24 cellular contexts compared by ENCODE assay signal in genomic region chr2:65579506-65580235, GRCh38.
DNase-seq lines count a peak whose midpoint lies in the region; ATAC-seq and TF ChIP-seq lines count a peak whose summit lies in the region.
"Had no signal": no experiment of that assay in that cellular context is flagged by ENCODE, and none has a peak within 500 bp of the region (broad histone marks: within the 10 kb centered on the region; RNA-seq: fewer than 3 reads in every experiment).

No MANE protein-coding gene starts in this region.

- H3K4me3 Mint-ChIP-seq in endodermal cell: peak overlapping the region; percentile 33
- H3K4me3 Mint-ChIP-seq in Caco-2 (ENCODE audit: unreplicated experiment): no peak overlapping the region
- H3K4me3 Mint-ChIP-seq: activated CD4-positive, alpha-beta T cell treated with anti-CD3 and anti-CD28 coated beads for 36 hours; activated naive CD4-positive, alpha-beta T cell treated with anti-CD3 and anti-CD28 coated beads, Interleukin-2, amount 10 ng/mL, durations not matched to agents 7 days and 5 days; activated T-helper 17 cell treated with anti-CD3 and anti-CD28 coated beads, Interleukin-2, amount 50 U/mL, for 72 hours; T-helper 2 cell treated with Interferon-gamma antibody and Interleukin-4, amounts not matched to agents 5 μg/mL and 100 μg/mL, for 36 hours had no signal

- H3K27ac Mint-ChIP-seq in endodermal cell (peak overlapping the region; percentile 91), Caco-2 (ENCODE audit: unreplicated experiment) (no peak overlapping the region)
- H3K27ac Mint-ChIP-seq: activated CD4-positive, alpha-beta T cell treated with anti-CD3 and anti-CD28 coated beads for 36 hours; activated naive CD4-positive, alpha-beta T cell treated with anti-CD3 and anti-CD28 coated beads, Interleukin-2, amount 10 ng/mL, durations not matched to agents 7 days and 5 days; activated T-helper 17 cell treated with anti-CD3 and anti-CD28 coated beads, Interleukin-2, amount 50 U/mL, for 72 hours; T-helper 2 cell treated with Interferon-gamma antibody and Interleukin-4, amounts not matched to agents 5 μg/mL and 100 μg/mL, for 36 hours had no signal

- H2AK5ac ChIP-seq in mesendoderm (ENCODE audit: low read length): no peak overlapping the region

- DNase-seq in right atrium auricular region (ENCODE audit: low spot score) (peak; percentile 23), left cardiac atrium (no peak), endodermal cell (peak; percentile 99), mesendoderm (peak; percentile 99), Caco-2 (no peak), smooth muscle cell (lab: John Stamatoyannopoulos, UW; ENCODE audit: unreplicated experiment) (no peak)
- DNase-seq in effector CD8-positive, alpha-beta T cell (lab: John Stamatoyannopoulos, UW): no peak
- DNase-seq: activated CD4-positive, alpha-beta T cell treated with anti-CD3 and anti-CD28 coated beads for 36 hours; activated naive CD4-positive, alpha-beta T cell treated with anti-CD3 and anti-CD28 coated beads, Interleukin-2, amount 10 ng/mL, durations not matched to agents 7 days and 5 days; brain microvascular endothelial cell; cerebellar nuclear complex; foreskin melanocyte; Kasumi-1; left ventricle myocardium inferior; NCI-H1417 treated with DMSO at 0.1 percent for 48 hours; NCI-H748 treated with DMSO at 0.1 percent for 48 hours; nucleus accumbens; stimulated activated naive CD4-positive, alpha-beta T cell had no signal

- no peak overlapping the region for H3K23ac ChIP-seq in mesendoderm (ENCODE audit: low read length)

- H3K4me1 Mint-ChIP-seq in endodermal cell: peaks cover 30% of the 10 kb centered on the region
- peaks cover 7% of the 10 kb centered on the region for H3K4me1 Mint-ChIP-seq in Caco-2 (ENCODE audit: low read depth, unreplicated experiment)
- H3K4me1 Mint-ChIP-seq: activated CD4-positive, alpha-beta T cell treated with anti-CD3 and anti-CD28 coated beads for 36 hours; activated naive CD4-positive, alpha-beta T cell treated with anti-CD3 and anti-CD28 coated beads, Interleukin-2, amount 10 ng/mL, durations not matched to agents 7 days and 5 days; activated T-helper 17 cell treated with anti-CD3 and anti-CD28 coated beads, Interleukin-2, amount 50 U/mL, for 72 hours had no signal

- H3K36me3 ChIP-seq in right atrium auricular region: no peaks in the 10 kb centered on the region
- H3K36me3 ChIP-seq in endodermal cell (ENCODE audit: control insufficient read depth, insufficient read depth, low read length): no peaks in the 10 kb centered on the region
- no peaks in the 10 kb centered on the region for H3K36me3 ChIP-seq in mesendoderm (ENCODE audit: control insufficient read depth, insufficient read depth, low read length)
- no peaks in the 10 kb centered on the region for H3K36me3 ChIP-seq in Caco-2 (ENCODE audit: control insufficient read depth, insufficient read depth, low read length)
- no peaks in the 10 kb centered on the region for H3K36me3 ChIP-seq in smooth muscle cell (ENCODE audit: low read depth)
- H3K36me3 ChIP-seq: brain microvascular endothelial cell, left ventricle myocardium inferior, suprapubic skin had no signal

- peak overlapping the region; percentile 59 for H2BK5ac ChIP-seq in mesendoderm (ENCODE audit: low read length)

- CTCF ChIA-PET in Caco-2 (lab: Charles Lee): no interaction called here

- BruUV-seq in Caco-2 (replicated peaks; lab: Mats Ljungman, UMichigan): no TSS peak

- H3K4me1 ChIP-seq in right atrium auricular region: no peaks in the 10 kb centered on the region
- H3K4me1 ChIP-seq in endodermal cell (ENCODE audit: control insufficient read depth, insufficient read depth, low read length): peaks cover 12% of the 10 kb centered on the region
- no peaks in the 10 kb centered on the region for H3K4me1 ChIP-seq in mesendoderm (ENCODE audit: control insufficient read depth, low read depth, low read length)
- H3K4me1 ChIP-seq in Caco-2: peaks cover 12% of the 10 kb centered on the region
- H3K4me1 ChIP-seq in smooth muscle cell (ENCODE audit: low read depth): no peaks in the 10 kb centered on the region

- no peaks in the 10 kb centered on the region for H3K9me3 ChIP-seq in right atrium auricular region
- no peaks in the 10 kb centered on the region for H3K9me3 ChIP-seq in endodermal cell (ENCODE audit: control insufficient read depth, low read length)
- H3K9me3 ChIP-seq in Caco-2: peaks cover 4% of the 10 kb centered on the region; the same call in 1 of the 2 replicates
- H3K9me3 ChIP-seq in smooth muscle cell (replicated peaks; ENCODE audit: low read depth): no peaks in the 10 kb centered on the region
- H3K9me3 ChIP-seq: left ventricle myocardium inferior, suprapubic skin had no signal

- intact Hi-C loops in left cardiac atrium (cut with DNase I): no loop called here
- intact Hi-C loops in Caco-2 (cut with micrococcal nuclease; ENCODE audit: unreplicated experiment): no loop called here

- H3K4ac ChIP-seq in mesendoderm (ENCODE audit: low read depth, low read length): peak overlapping the region; percentile 17

- H3K79me2 ChIP-seq in mesendoderm (ENCODE audit: control insufficient read depth, insufficient read depth, low read length) (no peaks in the 10 kb centered on the region), smooth muscle cell (ENCODE audit: low read depth) (no peaks in the 10 kb centered on the region)

- H3K9me3 Mint-ChIP-seq in endodermal cell: peaks cover 4% of the 10 kb centered on the region
- H3K9me3 Mint-ChIP-seq in Caco-2 (ENCODE audit: unreplicated experiment): no peaks in the 10 kb centered on the region
- H3K9me3 Mint-ChIP-seq: activated naive CD4-positive, alpha-beta T cell treated with anti-CD3 and anti-CD28 coated beads, Interleukin-2, amount 10 ng/mL, durations not matched to agents 7 days and 5 days; activated T-helper 17 cell treated with anti-CD3 and anti-CD28 coated beads, Interleukin-2, amount 50 U/mL, for 72 hours; T-helper 2 cell treated with Interferon-gamma antibody and Interleukin-4, amounts not matched to agents 5 μg/mL and 100 μg/mL, for 36 hours had no signal

- peaks cover 3% of the 10 kb centered on the region for H3K27me3 Mint-ChIP-seq in endodermal cell (ENCODE audit: insufficient read depth)
- no peaks in the 10 kb centered on the region for H3K27me3 Mint-ChIP-seq in Caco-2 (ENCODE audit: insufficient read depth, unreplicated experiment)

- POLR2A ChIA-PET in Caco-2 (lab: Charles Lee): no interaction called here

- H3K27ac ChIP-seq in right atrium auricular region (no peak overlapping the region), endodermal cell (ENCODE audit: low read depth, low read length) (peak overlapping the region; percentile 13), mesendoderm (ENCODE audit: low read depth, low read length) (peak overlapping the region; percentile 90), smooth muscle cell (ENCODE audit: low read depth) (no peak overlapping the region)
- H3K27ac ChIP-seq: brain microvascular endothelial cell, HL-60, left ventricle myocardium inferior, suprapubic skin had no signal

- no peaks in the 10 kb centered on the region for H3K27me3 ChIP-seq in right atrium auricular region
- no peaks in the 10 kb centered on the region for H3K27me3 ChIP-seq in endodermal cell (ENCODE audit: control insufficient read depth, insufficient read depth, low read length, poor library complexity, severe bottlenecking)
- H3K27me3 ChIP-seq in mesendoderm (ENCODE audit: insufficient read depth, low read length, poor library complexity): no peaks in the 10 kb centered on the region
- no peaks in the 10 kb centered on the region for H3K27me3 ChIP-seq in Caco-2 (replicated peaks; ENCODE audit: control insufficient read depth, insufficient read depth, low read length)
- H3K27me3 ChIP-seq in smooth muscle cell (ENCODE audit: low read depth): no peaks in the 10 kb centered on the region
- H3K27me3 ChIP-seq: brain microvascular endothelial cell, suprapubic skin had no signal

- no peaks in the 10 kb centered on the region for H4K20me1 ChIP-seq in smooth muscle cell (ENCODE audit: low read depth)

- H3K4me2 ChIP-seq in mesendoderm (ENCODE audit: low read length) (peak overlapping the region; percentile 4), smooth muscle cell (no peak overlapping the region)

- H3K4me3 ChIP-seq in right atrium auricular region: no peak overlapping the region
- peak overlapping the region; percentile 19 for H3K4me3 ChIP-seq in endodermal cell (ENCODE audit: low read length)
- no peak overlapping the region for H3K4me3 ChIP-seq in mesendoderm (ENCODE audit: low read length)
- H3K4me3 ChIP-seq in Caco-2 (ENCODE audit: low read depth, low read length): no peak overlapping the region
- no peak overlapping the region for H3K4me3 ChIP-seq in smooth muscle cell
- H3K4me3 ChIP-seq: left ventricle myocardium inferior, suprapubic skin had no signal

- no peak for ATAC-seq in left cardiac atrium
- ATAC-seq in GM21619 (IDR thresholded peaks at IDR 0.05; ENCODE audit: unreplicated experiment): no peak
- ATAC-seq: activated CD4-positive, alpha-beta T cell treated with anti-CD3 and anti-CD28 coated beads for 36 hours; activated T-helper 17 cell treated with anti-CD3 and anti-CD28 coated beads, Interleukin-2, amount 50 U/mL, for 72 hours; HepG2 had no signal

- H4K8ac ChIP-seq in mesendoderm (ENCODE audit: low read depth, low read length): no peak overlapping the region

- H4K5ac ChIP-seq in mesendoderm (ENCODE audit: low read length): no peak overlapping the region

- H2BK120ac ChIP-seq in mesendoderm (ENCODE audit: low read depth, low read length): peak overlapping the region; percentile 83

- peak overlapping the region; percentile 63 for H3K56ac ChIP-seq in mesendoderm (ENCODE audit: low read length)

- H3K18ac ChIP-seq in mesendoderm (ENCODE audit: low read length): peak overlapping the region; percentile 78

- no peak overlapping the region for H2AFZ ChIP-seq in smooth muscle cell (ENCODE audit: low read depth)

- H3K79me1 ChIP-seq in mesendoderm (ENCODE audit: low read length): no peaks in the 10 kb centered on the region

- WGBS in endodermal cell (ENCODE audit: insufficient coverage in 1 of 2, insufficient read length in 1 of 2), 2 experiments: 5 to 12% methylated on average over 9 to 10 of the region's 10 CpGs
- no CpG with 5 or more reads among the region's 10 CpGs for WGBS in mesendoderm (ENCODE audit: extremely low coverage, insufficient coverage, low lambda C conversion rate)
- 44% methylated on average over 10 of the region's 10 CpGs for WGBS in smooth muscle cell (ENCODE audit: low lambda C conversion rate)

- H3K36me3 Mint-ChIP-seq in endodermal cell (ENCODE audit: low read depth): no peaks in the 10 kb centered on the region
- H3K36me3 Mint-ChIP-seq in Caco-2 (ENCODE audit: insufficient read depth, unreplicated experiment): peaks cover 6% of the 10 kb centered on the region
- H3K36me3 Mint-ChIP-seq: activated naive CD4-positive, alpha-beta T cell treated with anti-CD3 and anti-CD28 coated beads, Interleukin-2, amount 10 ng/mL, durations not matched to agents 7 days and 5 days had no signal

- H3F3A ChIP-seq in smooth muscle cell (ENCODE audit: low read depth): no peaks in the 10 kb centered on the region

- TF ChIP-seq CTCF in right atrium auricular region (IDR thresholded peaks at IDR 0.05) (no peak), endodermal cell (conservative IDR thresholded peaks at IDR 0.05) (peak; percentile 50), Caco-2 (IDR thresholded peaks at IDR 0.05; ENCODE audit: insufficient read depth in 1 of 2, low read depth in 1 of 2, low read length in 1 of 2, severe bottlenecking in 1 of 2, unreplicated experiment in 1 of 2) (no peak), smooth muscle cell (IDR thresholded peaks at IDR 0.05; ENCODE audit: borderline replicate concordance, insufficient read depth, poor library complexity, severe bottlenecking) (no peak)

- no peak overlapping the region for H3K9ac ChIP-seq in endodermal cell (ENCODE audit: extremely low read depth, low read length, poor library complexity, severe bottlenecking)
- peak overlapping the region; percentile 3 for H3K9ac ChIP-seq in mesendoderm (ENCODE audit: low read length)
- no peak overlapping the region for H3K9ac ChIP-seq in smooth muscle cell (ENCODE audit: low read depth)

- H2BK15ac ChIP-seq in mesendoderm (replicated peaks; ENCODE audit: low read depth): no peak overlapping the region

Comparison
In these comparisons a context has a peak if more than half of its experiments do, and no peak if none do; other contexts are left out.
1. DNase-seq: peak in right atrium auricular region (single experiment), endodermal cell (single experiment) and mesendoderm (single experiment); none in left cardiac atrium (single experiment), Caco-2 (0 of 2), effector CD8-positive, alpha-beta T cell (single experiment) and smooth muscle cell (single experiment).
2. H3K27ac ChIP-seq: peak in endodermal cell (single experiment) and mesendoderm (single experiment); none in right atrium auricular region (0 of 2) and smooth muscle cell (single experiment).